In the genomic region with DNA sequence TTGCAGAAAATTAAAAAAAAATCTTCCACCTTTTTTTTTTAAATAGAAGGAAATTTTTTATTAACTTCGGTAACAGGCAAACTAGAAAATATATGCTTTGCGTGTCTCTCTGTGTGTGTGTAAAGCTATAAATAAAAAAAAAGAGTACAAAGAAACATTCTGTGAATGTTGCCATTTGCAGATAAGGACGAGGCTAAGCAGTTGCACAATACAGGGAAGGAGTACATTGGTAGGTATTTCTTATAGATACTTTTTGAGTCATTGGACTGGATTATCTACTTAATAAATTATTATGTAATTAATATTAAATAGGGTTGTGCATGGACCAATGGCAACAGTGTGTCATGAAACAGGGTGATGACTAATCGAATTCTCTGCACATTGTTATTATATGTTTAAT, we compare ENCODE assay signal across 18 cellular contexts.
"Had no signal": no experiment of that assay in that cellular context is flagged by ENCODE, and none has a peak within 500 bp of the region (broad histone marks: within the 10 kb centered on the region; RNA-seq: fewer than 3 reads in every experiment).

No MANE protein-coding gene starts in this region.

- FAIRE-seq: HTR-8/SVneo had no signal

- ATAC-seq: Right ventricle myocardium inferior had no signal

- H3K9me3 ChIP-seq: Peyer's patch, SJCRH30 had no signal

- H3K36me3 ChIP-seq: Peyer's patch, SJCRH30 had no signal

- H2AFZ ChIP-seq: PC-9 had no signal

- H3K4me1 ChIP-seq: Peyer's patch, SJCRH30 had no signal

- DNase-seq: KBM-7; NCI-H1092 treated with DMSO at 0.1 percent for 48 hours; NCI-H1436; NCI-H187; NCI-H2029 treated with DMSO at 0.1 percent for 48 hours; NCI-H2171 treated with DMSO at 0.1 percent for 48 hours; NCI-H510A; NCI-H524 treated with DMSO at 0.1 percent for 48 hours; NCI-H69; NCI-H774; NK-92 treated with Interleukin-12 subunit alpha and Interleukin-12 subunit beta, amount 100 ng/mL, for 24 hours; PC-9; Peyer's patch; SHP77 treated with DMSO at 0.1 percent for 48 hours; SJCRH30 had no signal

- H3K27ac ChIP-seq: HL-60, PC-9, Peyer's patch, SJCRH30 had no signal

- H3K27me3 ChIP-seq: Peyer's patch, SJCRH30 had no signal

- H3K4me3 ChIP-seq: PC-9, Peyer's patch, SJCRH30 had no signal

- H3K4me2 ChIP-seq: PC-9 had no signal
